ENCODE assay signal across 9 cellular contexts in the genomic region with DNA sequence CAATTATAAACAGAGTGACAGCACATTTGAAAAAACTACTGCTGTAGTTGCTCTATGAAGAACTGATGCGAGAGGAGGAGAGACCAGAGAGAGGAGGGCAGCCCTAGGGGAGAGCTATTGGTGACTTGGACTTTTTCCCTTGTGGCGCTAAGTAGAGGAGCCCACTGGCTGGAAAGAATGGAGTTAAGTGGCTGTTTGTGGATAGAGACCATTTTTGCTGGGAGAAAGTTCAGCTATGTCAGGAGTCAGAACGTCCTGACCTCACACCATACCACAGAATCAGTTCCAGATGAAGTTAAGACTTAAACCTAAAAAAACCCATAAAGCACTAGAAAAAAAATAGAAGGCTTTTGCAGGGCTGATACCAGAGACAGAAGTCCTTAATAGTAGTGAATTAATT. TPM values are rescaled to one million over a fixed set of nuclear protein-coding genes. Genes with fewer than 3 reads are reported as not detected.
A peak's percentile ranks its signal among the peaks of the same experiment; 100 is the strongest.
DNase-seq lines count a peak whose midpoint lies in the region; ATAC-seq and TF ChIP-seq lines count a peak whose summit lies in the region.
"Had no signal": no experiment of that assay in that cellular context is flagged by ENCODE, and none has a peak within 500 bp of the region (broad histone marks: within the 10 kb centered on the region; RNA-seq: fewer than 3 reads in every experiment).

No MANE protein-coding gene starts in this region.

- peaks cover 19 to 81% (median 64%) of the 10 kb centered on the region in 9 donors for H3K4me1 ChIP-seq in heart right ventricle
- H3K4me1 ChIP-seq in ascending aorta: peaks cover 12 to 39% of the 10 kb centered on the region in 2 donors
- H3K4me1 ChIP-seq in left lung: peaks cover 32 to 65% of the 10 kb centered on the region in 2 donors
- no peaks in the 10 kb centered on the region for H3K4me1 ChIP-seq in uterus

- H3K27ac ChIP-seq in heart right ventricle: peak overlapping the region in 7 of 10 donors; percentile 10 to 100 (median 35)
- no peak overlapping the region for H3K27ac ChIP-seq in ascending aorta
- no peak overlapping the region for H3K27ac ChIP-seq in left lung
- H3K27ac ChIP-seq in uterus: peak overlapping the region; percentile 82 to 98
- no peak overlapping the region for H3K27ac ChIP-seq in WERI-Rb-1

- DNase-seq in heart right ventricle (no peak), left ventricle myocardium superior (no peak), ascending aorta (ENCODE audit: low spot score in 2 of 2) (no peak), left lung (no peak), uterus (no peak), NCI-H2196 (lab: John Stamatoyannopoulos, UW; ENCODE audit: unreplicated experiment) (no peak), WERI-Rb-1 (no peak), DMS153 treated with DMSO at 0.1 percent for 48 hours (lab: John Stamatoyannopoulos, UW; ENCODE audit: unreplicated experiment) (no peak)

- H3K9me3 ChIP-seq in heart right ventricle (no peaks in the 10 kb centered on the region), ascending aorta (no peaks in the 10 kb centered on the region), left lung (no peaks in the 10 kb centered on the region), uterus (no peaks in the 10 kb centered on the region), WERI-Rb-1 (ENCODE audit: severe bottlenecking) (no peaks in the 10 kb centered on the region)

- TF ChIP-seq CTCF in heart right ventricle (IDR thresholded peaks at IDR 0.05): no peak
- TF ChIP-seq CTCF in ascending aorta (IDR thresholded peaks at IDR 0.05): no peak
- TF ChIP-seq CTCF in left lung (IDR thresholded peaks at IDR 0.05): no peak
- no peak for TF ChIP-seq CTCF in uterus (IDR thresholded peaks at IDR 0.05)
- no peak for TF ChIP-seq CTCF in WERI-Rb-1 (IDR thresholded peaks at IDR 0.05; ENCODE audit: low read depth, low read length)

- H3K4me3 ChIP-seq in heart right ventricle: peak overlapping the region; percentile 9 to 87 (median 64)
- peak overlapping the region; percentile 71 to 84 for H3K4me3 ChIP-seq in ascending aorta
- H3K4me3 ChIP-seq in left lung: peak overlapping the region; percentile 52 to 66
- H3K4me3 ChIP-seq in uterus: peak overlapping the region; percentile 64 to 74
- H3K4me3 ChIP-seq in WERI-Rb-1 (ENCODE audit: low read depth, low read length): no peak overlapping the region

- TF ChIP-seq POLR2A in uterus (IDR thresholded peaks at IDR 0.05): no peak

- 42 to 59% methylated on average over 3 of the region's 3 CpGs for WGBS in heart right ventricle, 2 donors

- ATAC-seq in heart right ventricle: no peak
- no peak for ATAC-seq in left ventricle myocardium superior
- no peak for ATAC-seq in left lung

- peaks cover 0 to 18% (median 0%) of the 10 kb centered on the region in 9 donors for H3K36me3 ChIP-seq in heart right ventricle
- H3K36me3 ChIP-seq in ascending aorta: peaks cover 0 to under 1% of the 10 kb centered on the region in 2 donors
- peaks cover 0 to 6% of the 10 kb centered on the region in 2 donors for H3K36me3 ChIP-seq in left lung
- H3K36me3 ChIP-seq in uterus: no peaks in the 10 kb centered on the region
- H3K36me3 ChIP-seq in WERI-Rb-1: peaks cover 43% of the 10 kb centered on the region

- no peaks in the 10 kb centered on the region for H3K27me3 ChIP-seq in heart right ventricle
- H3K27me3 ChIP-seq in ascending aorta: no peaks in the 10 kb centered on the region
- no peaks in the 10 kb centered on the region for H3K27me3 ChIP-seq in left lung
- H3K27me3 ChIP-seq in uterus: no peaks in the 10 kb centered on the region
- H3K27me3 ChIP-seq in WERI-Rb-1 (ENCODE audit: insufficient read depth, low read depth, severe bottlenecking): no peaks in the 10 kb centered on the region

- intact Hi-C loops in heart right ventricle (cut with DNase I): loop anchor here in 1 of 10 donors (10.0 kb wide), 1 partner anchor 131 kb away; the partner anchor contains the start of genes KCTD11 and TMEM95
- intact Hi-C loops in left ventricle myocardium superior (cut with micrococcal nuclease): no loop called here
- intact Hi-C loops in ascending aorta (cut with DNase I): loop anchor here (10.0 kb wide), 2 partner anchors 199 to 369 kb away; partner anchors contain the start of genes CYB5D1, NAA38, TMEM88 and TP53
- intact Hi-C loops in left lung (cut with DNase I): no loop called here
- intact Hi-C loops in uterus (cut with DNase I; ENCODE audit: low total_unique reads): loop anchor here (10.0 kb wide), 1 partner anchor 51 kb away; the partner anchor contains the start of genes FGF11 and TMEM102

RNA-seq across cellular contexts. Expression of gene POLR2A, which starts 2.0 kb away (rescaled TPM):
- total RNA-seq in heart right ventricle (10 to 100 TPM; 40.5 to 61.7 (median 48.8) TPM), left ventricle myocardium superior (39.1 TPM), ascending aorta (69.5 TPM), left lung (100 to 1,000 TPM in 1 of 2 donors, 10 to 100 TPM in 1; 90.8 to 116 TPM), uterus (100 to 1,000 TPM in 2 of 4 donors, 10 to 100 TPM in 2; 19.7 to 167 (median 77.6) TPM)
- 10 to 100 TPM in 1 of 2 donors, 1 to 10 TPM in 1; 8.4 to 24.7 TPM for polyA plus RNA-seq in heart right ventricle

RNA-seq across cellular contexts. Expression of gene SLC35G6, which starts 4.9 kb away (rescaled TPM):
- total RNA-seq in heart right ventricle: not detected
- polyA plus RNA-seq in heart right ventricle: not detected
- not detected for total RNA-seq in left ventricle myocardium superior
- not detected for total RNA-seq in ascending aorta
- total RNA-seq in left lung: not detected
- not detected for total RNA-seq in uterus
- polyA plus RNA-seq: adipose tissue had no signal

RNA-seq across cellular contexts. Expression of gene ZBTB4, which starts 6.8 kb away (rescaled TPM):
- total RNA-seq in heart right ventricle: 10 to 100 TPM; 58.9 to 80.1 (median 69.4) TPM
- polyA plus RNA-seq in heart right ventricle: 10 to 100 TPM; 17.8 to 34.2 TPM
- 70.9 TPM for total RNA-seq in left ventricle myocardium superior
- total RNA-seq in ascending aorta: 67.9 TPM
- total RNA-seq in left lung: 10 to 100 TPM; 46.2 to 63.2 TPM
- 100 to 1,000 TPM in 1 of 4 donors, 10 to 100 TPM in 3; 22.7 to 116 (median 39.2) TPM for total RNA-seq in uterus

RNA-seq across cellular contexts. Expression of gene CHRNB1, which starts 41.3 kb away (rescaled TPM):
- total RNA-seq in heart right ventricle: 10 to 100 TPM in 6 of 10 donors, 1 to 10 TPM in 4; 5.4 to 13.1 (median 10.3) TPM
- polyA plus RNA-seq in heart right ventricle: 10 to 100 TPM; 10.2 to 25.4 TPM
- 9.6 TPM for total RNA-seq in left ventricle myocardium superior
- total RNA-seq in ascending aorta: 5.0 TPM
- 10 to 100 TPM; 10.6 to 12.1 TPM for total RNA-seq in left lung
- 10 to 100 TPM in 2 of 4 donors, 1 to 10 TPM in 2; 3.2 to 16.9 (median 10.9) TPM for total RNA-seq in uterus

RNA-seq across cellular contexts. Expression of gene FGF11, which starts 46.9 kb away (rescaled TPM):
- total RNA-seq in heart right ventricle (10 to 100 TPM in 2 of 10 donors, 1 to 10 TPM in 8; 4.6 to 15.9 (median 8.1) TPM), left ventricle myocardium superior (13.8 TPM), ascending aorta (0.32 TPM), left lung (1 to 10 TPM in 1 of 2 donors, under 1 TPM in 1; 0.97 to 1.7 TPM), uterus (10 to 100 TPM in 1 of 4 donors, 1 to 10 TPM in 2, not detected in 1; 2.8 to 17.9 (median 6.2) TPM)
- polyA plus RNA-seq in heart right ventricle: 1 to 10 TPM; 2.0 to 7.2 TPM

Comparison
In these comparisons a context has a peak if more than half of its experiments do, and no peak if none do; other contexts are left out.
1. H3K27ac ChIP-seq: peak in heart right ventricle (7 of 10) and uterus (2 of 2); none in ascending aorta (0 of 2), left lung (0 of 2) and WERI-Rb-1 (single experiment).
2. intact Hi-C loops: an anchor here in ascending aorta (10.0 kb wide) and uterus (10.0 kb wide); none called in left ventricle myocardium superior and left lung.